14 cellular contexts compared by ENCODE assay signal in the genomic region with DNA sequence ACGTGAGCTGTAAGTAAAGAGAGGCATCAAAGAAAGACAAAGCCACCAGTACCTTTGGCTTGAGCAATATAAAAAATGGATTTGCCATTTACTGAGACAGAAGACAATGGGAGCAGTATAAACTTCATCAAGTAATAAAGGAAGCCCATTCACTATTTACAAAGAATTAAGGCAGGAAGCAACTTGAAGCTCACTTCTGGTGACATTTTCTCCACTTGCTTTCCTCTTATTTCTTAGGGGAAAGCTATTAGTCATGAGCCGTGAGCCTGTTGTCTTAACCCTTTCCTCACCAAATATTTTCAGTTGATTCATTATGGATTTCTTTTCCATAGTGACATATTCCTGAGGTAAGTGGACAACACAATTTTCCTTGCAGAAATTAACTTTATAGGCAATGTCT.
DNase-seq lines count a peak whose midpoint lies in the region; ATAC-seq and TF ChIP-seq lines count a peak whose summit lies in the region.
"Had no signal": no experiment of that assay in that cellular context is flagged by ENCODE, and none has a peak within 500 bp of the region (broad histone marks: within the 10 kb centered on the region; RNA-seq: fewer than 3 reads in every experiment).

No MANE protein-coding gene starts in this region.

- peaks cover 11% of the 10 kb centered on the region for H3K9me3 Mint-ChIP-seq in activated naive CD4-positive, alpha-beta T cell treated with anti-CD3 and anti-CD28 coated beads for 36 hours
- peaks cover 28% of the 10 kb centered on the region; the same call in 2 of the 3 replicates for H3K9me3 Mint-ChIP-seq in GM23338

- no peaks in the 10 kb centered on the region for H3F3A ChIP-seq in GM23338 (replicated peaks; ENCODE audit: low read depth)

- no peak overlapping the region for H3K4me2 ChIP-seq in GM23338

- H3K9me2 ChIP-seq in GM23338 (ENCODE audit: insufficient read depth): no peaks in the 10 kb centered on the region

- DNase-seq in ACHN: peak; percentile 1
- peak; percentile 44 for DNase-seq in HT-29 (ENCODE audit: low spot score)
- DNase-seq in astrocyte of the spinal cord (ENCODE audit: low read depth, low spot score): peak; percentile 19
- peak; percentile 49 for DNase-seq in iris pigment epithelial cell (ENCODE audit: low read depth)
- no peak for DNase-seq in activated naive CD4-positive, alpha-beta T cell treated with anti-CD3 and anti-CD28 coated beads for 36 hours
- no peak for DNase-seq in stimulated activated CD8-positive, alpha-beta memory T cell treated with anti-CD3 and anti-CD28 coated beads, Interleukin-4, amount 100 ng/mL, for 48 hours
- DNase-seq in GM23338 (ENCODE audit: low spot score): no peak

- 0 out of 2 replicates have a peak, but pooled peaks cover 2% of the 10 kb centered on the region for H3K4me1 ChIP-seq in GM23338 (ENCODE audit: insufficient read depth)
- H3K4me1 ChIP-seq: colonic mucosa had no signal

- no peaks in the 10 kb centered on the region for H3K36me3 ChIP-seq in GM23338 (ENCODE audit: insufficient read depth)
- H3K36me3 ChIP-seq: colonic mucosa had no signal

- no peak overlapping the region for H3K27ac Mint-ChIP-seq in activated naive CD4-positive, alpha-beta T cell treated with anti-CD3 and anti-CD28 coated beads for 36 hours
- no peak overlapping the region for H3K27ac Mint-ChIP-seq in GM23338
- H3K27ac Mint-ChIP-seq: activated naive CD8-positive, alpha-beta T cell treated with anti-CD3 and anti-CD28 coated beads for 36 hours; B cell; progenitor cell of endocrine pancreas had no signal

- CTCF ChIA-PET in activated naive CD4-positive, alpha-beta T cell treated with anti-CD3 and anti-CD28 coated beads for 36 hours (lab: Charles Lee): interaction anchor here (0.6 to 6.5 kb wide), 28 partner anchors 10 to 453 kb away, joined by 3 to 144 read pairs (median 5); no protein-coding TSS in a partner anchor

- no peak overlapping the region for H3K4me3 Mint-ChIP-seq in activated naive CD4-positive, alpha-beta T cell treated with anti-CD3 and anti-CD28 coated beads for 36 hours
- no peak overlapping the region for H3K4me3 Mint-ChIP-seq in GM23338
- H3K4me3 Mint-ChIP-seq: activated naive CD8-positive, alpha-beta T cell treated with anti-CD3 and anti-CD28 coated beads for 36 hours; B cell had no signal

- H3K4me3 ChIP-seq in astrocyte of the spinal cord (ENCODE audit: low read depth, low read length) (no peak overlapping the region), GM23338 (no peak overlapping the region)
- H3K4me3 ChIP-seq: colonic mucosa, esophagus muscularis mucosa, upper lobe of right lung had no signal

- no peaks in the 10 kb centered on the region for H4K20me1 ChIP-seq in GM23338 (replicated peaks; ENCODE audit: insufficient read depth)

- peaks cover 22% of the 10 kb centered on the region for H3K27me3 Mint-ChIP-seq in activated naive CD4-positive, alpha-beta T cell treated with anti-CD3 and anti-CD28 coated beads for 36 hours (ENCODE audit: low read depth)
- H3K27me3 Mint-ChIP-seq in GM23338 (ENCODE audit: insufficient read depth, low read depth, poor library complexity): peaks cover 3% of the 10 kb centered on the region
- H3K27me3 Mint-ChIP-seq: B cell, progenitor cell of endocrine pancreas had no signal

- intact Hi-C loops in activated naive CD4-positive, alpha-beta T cell treated with anti-CD3 and anti-CD28 coated beads for 36 hours (cut with micrococcal nuclease): loop anchor here (1.0 to 5.0 kb wide), 9 partner anchors 157 to 644 kb away; a partner anchor contains a TSS

- no peaks in the 10 kb centered on the region for H3K27me3 ChIP-seq in GM23338 (ENCODE audit: insufficient read depth)
- H3K27me3 ChIP-seq: colonic mucosa, esophagus muscularis mucosa, upper lobe of right lung had no signal

- TF ChIP-seq CTCF in astrocyte of the spinal cord (IDR thresholded peaks at IDR 0.05; ENCODE audit: low read depth, low read length) (no peak), GM23338 (conservative IDR thresholded peaks at IDR 0.05; ENCODE audit: low read depth in 2 of 2) (no peak)

- in situ Hi-C loops in ACHN (cut with HindIII; ENCODE audit: low pct_ligation_motif_present, low pct_unique_long_range_greater_than_20kb, low sequenced_read_pairs) (no loop called here), astrocyte of the spinal cord (cut with HindIII; ENCODE audit: low sequenced_read_pairs) (no loop called here)

- H2AFZ ChIP-seq in GM23338: no peak overlapping the region

- no peaks in the 10 kb centered on the region for H3K79me2 ChIP-seq in GM23338 (replicated peaks; ENCODE audit: insufficient read depth)

- H3K27ac ChIP-seq in GM23338 (ENCODE audit: low read depth): no peak overlapping the region
- H3K27ac ChIP-seq: colonic mucosa, esophagus muscularis mucosa, upper lobe of right lung had no signal

- no peaks in the 10 kb centered on the region for H3K36me3 Mint-ChIP-seq in activated naive CD4-positive, alpha-beta T cell treated with anti-CD3 and anti-CD28 coated beads for 36 hours (ENCODE audit: low read depth)
- peaks cover 42% of the 10 kb centered on the region for H3K36me3 Mint-ChIP-seq in GM23338 (ENCODE audit: low read depth)
- H3K36me3 Mint-ChIP-seq: activated naive CD8-positive, alpha-beta T cell treated with anti-CD3 and anti-CD28 coated beads for 36 hours had no signal

- ATAC-seq in GM23338 (no peak), HG03097 (IDR thresholded peaks at IDR 0.05; ENCODE audit: low FRiP score, unreplicated experiment) (no peak)

- no peaks in the 10 kb centered on the region for H3K4me1 Mint-ChIP-seq in activated naive CD4-positive, alpha-beta T cell treated with anti-CD3 and anti-CD28 coated beads for 36 hours (ENCODE audit: low read depth)
- H3K4me1 Mint-ChIP-seq in GM23338: peaks cover 3% of the 10 kb centered on the region; the same call in 2 of the 3 replicates
- H3K4me1 Mint-ChIP-seq: activated naive CD8-positive, alpha-beta T cell treated with anti-CD3 and anti-CD28 coated beads for 36 hours had no signal

TF ChIP-seq in GM23338, 12 proteins besides CTCF, POLR2A, EP300 and RAD21:
- no peak for TF ChIP-seq JUNB (IDR thresholded peaks at IDR 0.05; ENCODE audit: unreplicated experiment)
- no peak for TF ChIP-seq POLR2AphosphoS5 (IDR thresholded peaks at IDR 0.05; ENCODE audit: low read depth)
- no peak for TF ChIP-seq CREB1 (CRISPR knock-in tag; IDR thresholded peaks at IDR 0.05; ENCODE audit: low read depth)
- TF ChIP-seq, protein P1, sequence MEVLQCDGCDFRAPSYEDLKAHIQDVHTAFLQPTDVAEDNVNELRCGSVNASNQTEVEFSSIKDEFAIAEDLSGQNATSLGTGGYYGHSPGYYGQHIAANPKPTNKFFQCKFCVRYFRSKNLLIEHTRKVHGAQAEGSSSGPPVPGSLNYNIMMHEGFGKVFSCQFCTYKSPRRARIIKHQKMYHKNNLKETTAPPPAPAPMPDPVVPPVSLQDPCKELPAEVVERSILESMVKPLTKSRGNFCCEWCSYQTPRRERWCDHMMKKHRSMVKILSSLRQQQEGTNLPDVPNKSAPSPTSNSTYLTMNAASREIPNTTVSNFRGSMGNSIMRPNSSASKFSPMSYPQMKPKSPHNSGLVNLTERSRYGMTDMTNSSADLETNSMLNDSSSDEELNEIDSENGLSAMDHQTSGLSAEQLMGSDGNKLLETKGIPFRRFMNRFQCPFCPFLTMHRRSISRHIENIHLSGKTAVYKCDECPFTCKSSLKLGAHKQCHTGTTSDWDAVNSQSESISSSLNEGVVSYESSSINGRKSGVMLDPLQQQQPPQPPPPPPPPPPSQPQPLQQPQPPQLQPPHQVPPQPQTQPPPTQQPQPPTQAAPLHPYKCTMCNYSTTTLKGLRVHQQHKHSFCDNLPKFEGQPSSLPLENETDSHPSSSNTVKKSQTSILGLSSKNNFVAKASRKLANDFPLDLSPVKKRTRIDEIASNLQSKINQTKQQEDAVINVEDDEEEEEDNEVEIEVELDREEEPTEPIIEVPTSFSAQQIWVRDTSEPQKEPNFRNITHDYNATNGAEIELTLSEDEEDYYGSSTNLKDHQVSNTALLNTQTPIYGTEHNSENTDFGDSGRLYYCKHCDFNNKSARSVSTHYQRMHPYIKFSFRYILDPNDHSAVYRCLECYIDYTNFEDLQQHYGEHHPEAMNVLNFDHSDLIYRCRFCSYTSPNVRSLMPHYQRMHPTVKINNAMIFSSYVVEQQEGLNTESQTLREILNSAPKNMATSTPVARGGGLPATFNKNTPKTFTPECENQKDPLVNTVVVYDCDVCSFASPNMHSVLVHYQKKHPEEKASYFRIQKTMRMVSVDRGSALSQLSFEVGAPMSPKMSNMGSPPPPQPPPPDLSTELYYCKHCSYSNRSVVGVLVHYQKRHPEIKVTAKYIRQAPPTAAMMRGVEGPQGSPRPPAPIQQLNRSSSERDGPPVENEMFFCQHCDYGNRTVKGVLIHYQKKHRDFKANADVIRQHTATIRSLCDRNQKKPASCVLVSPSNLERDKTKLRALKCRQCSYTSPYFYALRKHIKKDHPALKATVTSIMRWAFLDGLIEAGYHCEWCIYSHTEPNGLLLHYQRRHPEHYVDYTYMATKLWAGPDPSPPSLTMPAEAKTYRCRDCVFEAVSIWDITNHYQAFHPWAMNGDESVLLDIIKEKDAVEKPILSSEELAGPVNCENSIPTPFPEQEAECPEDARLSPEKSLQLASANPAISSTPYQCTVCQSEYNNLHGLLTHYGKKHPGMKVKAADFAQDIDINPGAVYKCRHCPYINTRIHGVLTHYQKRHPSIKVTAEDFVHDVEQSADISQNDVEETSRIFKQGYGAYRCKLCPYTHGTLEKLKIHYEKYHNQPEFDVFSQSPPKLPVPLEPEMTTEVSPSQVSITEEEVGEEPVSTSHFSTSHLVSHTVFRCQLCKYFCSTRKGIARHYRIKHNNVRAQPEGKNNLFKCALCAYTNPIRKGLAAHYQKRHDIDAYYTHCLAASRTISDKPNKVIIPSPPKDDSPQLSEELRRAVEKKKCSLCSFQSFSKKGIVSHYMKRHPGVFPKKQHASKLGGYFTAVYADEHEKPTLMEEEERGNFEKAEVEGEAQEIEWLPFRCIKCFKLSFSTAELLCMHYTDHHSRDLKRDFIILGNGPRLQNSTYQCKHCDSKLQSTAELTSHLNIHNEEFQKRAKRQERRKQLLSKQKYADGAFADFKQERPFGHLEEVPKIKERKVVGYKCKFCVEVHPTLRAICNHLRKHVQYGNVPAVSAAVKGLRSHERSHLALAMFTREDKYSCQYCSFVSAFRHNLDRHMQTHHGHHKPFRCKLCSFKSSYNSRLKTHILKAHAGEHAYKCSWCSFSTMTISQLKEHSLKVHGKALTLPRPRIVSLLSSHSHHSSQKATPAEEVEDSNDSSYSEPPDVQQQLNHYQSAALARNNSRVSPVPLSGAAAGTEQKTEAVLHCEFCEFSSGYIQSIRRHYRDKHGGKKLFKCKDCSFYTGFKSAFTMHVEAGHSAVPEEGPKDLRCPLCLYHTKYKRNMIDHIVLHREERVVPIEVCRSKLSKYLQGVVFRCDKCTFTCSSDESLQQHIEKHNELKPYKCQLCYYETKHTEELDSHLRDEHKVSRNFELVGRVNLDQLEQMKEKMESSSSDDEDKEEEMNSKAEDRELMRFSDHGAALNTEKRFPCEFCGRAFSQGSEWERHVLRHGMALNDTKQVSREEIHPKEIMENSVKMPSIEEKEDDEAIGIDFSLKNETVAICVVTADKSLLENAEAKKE (CRISPR knock-in tag; IDR thresholded peaks at IDR 0.05): no peak

Comparison
In these comparisons a context has a peak if more than half of its experiments do, and no peak if none do; other contexts are left out.
1. DNase-seq: peak in ACHN (single experiment), HT-29 (single experiment), astrocyte of the spinal cord (single experiment) and iris pigment epithelial cell (single experiment); none in activated naive CD4-positive, alpha-beta T cell treated with anti-CD3 and anti-CD28 coated beads for 36 hours (single experiment), stimulated activated CD8-positive, alpha-beta memory T cell treated with anti-CD3 and anti-CD28 coated beads, Interleukin-4, amount 100 ng/mL, for 48 hours (single experiment) and GM23338 (single experiment).